ENCODE assay signal across 9 cellular contexts in the genomic region with DNA sequence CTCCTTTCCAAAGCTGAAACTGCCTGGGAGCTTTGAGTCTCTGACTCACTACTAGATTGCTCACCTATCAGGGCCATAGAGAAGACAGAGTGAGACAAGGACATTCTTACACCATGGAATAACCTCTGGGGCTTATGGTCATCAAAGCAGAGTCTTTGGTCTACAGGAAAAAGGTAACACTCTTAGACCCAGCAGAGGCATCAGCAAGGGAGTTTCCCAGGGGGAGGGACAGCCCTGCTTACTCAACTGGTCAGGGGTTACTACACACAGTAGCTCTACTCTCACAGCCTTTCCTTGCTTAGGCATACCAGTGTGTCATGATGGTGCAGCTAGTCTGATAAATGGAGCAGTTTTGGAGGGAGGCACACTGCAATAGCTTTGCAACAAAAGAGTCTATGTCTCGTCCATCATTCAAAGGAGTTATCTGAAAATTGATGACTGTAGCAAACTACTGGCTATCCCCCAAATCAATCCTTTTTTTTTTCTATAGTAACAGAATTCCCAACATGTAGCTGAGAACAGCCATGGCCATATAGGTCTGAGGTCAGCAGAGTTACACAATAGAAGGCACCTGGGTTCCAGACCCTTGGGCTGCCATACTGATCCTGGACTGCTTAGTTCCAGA. TPM values are rescaled to one million over a fixed set of nuclear protein-coding genes. Genes with fewer than 3 reads are reported as not detected.
DNase-seq lines count a peak whose midpoint lies in the region; ATAC-seq lines count a peak whose summit lies in the region.
"Had no signal": no experiment of that assay in that cellular context is flagged by ENCODE, and none has a peak within 500 bp of the region (broad histone marks: within the 10 kb centered on the region; RNA-seq: fewer than 3 reads in every experiment).

No MANE protein-coding gene starts in this region.

- peaks cover 4% of the 10 kb centered on the region for H3K9me3 Mint-ChIP-seq in activated CD8-positive, alpha-beta T cell treated with anti-CD3 and anti-CD28 coated beads, Interleukin-2, amount 10 ng/mL, durations not matched to agents 7 days and 5 days (ENCODE audit: insufficient read depth)
- H3K9me3 Mint-ChIP-seq: stimulated activated naive CD8-positive, alpha-beta T cell treated with anti-CD3 and anti-CD28 coated beads, Interleukin-15, Interleukin-2, amounts not matched to agents 100 ng/mL and 50 ng/mL, for 24 hours had no signal

- no peaks in the 10 kb centered on the region for H3K36me3 Mint-ChIP-seq in activated CD8-positive, alpha-beta T cell treated with anti-CD3 and anti-CD28 coated beads, Interleukin-2, amount 10 ng/mL, durations not matched to agents 7 days and 5 days (ENCODE audit: low read depth)

- ATAC-seq in HG03025 (IDR thresholded peaks at IDR 0.05; ENCODE audit: low FRiP score, unreplicated experiment) = peak; percentile 56
- peak; percentile 44 for ATAC-seq in activated CD8-positive, alpha-beta T cell treated with anti-CD3 and anti-CD28 coated beads, Interleukin-2, amount 10 ng/mL, durations not matched to agents 7 days and 5 days
- ATAC-seq in left lobe of liver = peak; percentile 41

- H3K4me3 Mint-ChIP-seq in activated CD8-positive, alpha-beta T cell treated with anti-CD3 and anti-CD28 coated beads, Interleukin-2, amount 10 ng/mL, durations not matched to agents 7 days and 5 days = no peak overlapping the region
- H3K4me3 Mint-ChIP-seq: stimulated activated naive CD8-positive, alpha-beta T cell treated with anti-CD3 and anti-CD28 coated beads, Interleukin-15, Interleukin-2, amounts not matched to agents 100 ng/mL and 50 ng/mL, for 24 hours had no signal

- CTCF ChIA-PET in activated CD8-positive, alpha-beta T cell treated with anti-CD3 and anti-CD28 coated beads, Interleukin-2, amount 10 ng/mL, durations not matched to agents 7 days and 5 days (lab: Charles Lee) = interaction anchor here (1.0 to 2.5 kb wide), 3 partner anchors 56 to 199 kb away, joined by 3 to 6 read pairs (median 3); no protein-coding TSS in a partner anchor

- peak; percentile 7 for DNase-seq in stimulated activated naive CD4-positive, alpha-beta T cell treated with Interleukin-2 at 50 U/mL for 16 hours (lab: John Stamatoyannopoulos, UW)
- no peak for DNase-seq in stimulated activated naive CD4-positive, alpha-beta T cell (lab: John Stamatoyannopoulos, UW)
- no peak for DNase-seq in activated CD8-positive, alpha-beta T cell treated with anti-CD3 and anti-CD28 coated beads, Interleukin-2, amount 10 ng/mL, durations not matched to agents 7 days and 5 days
- DNase-seq in left lobe of liver (ENCODE audit: low spot score) (no peak), substantia nigra (lab: John Stamatoyannopoulos, UW) (no peak), NCI-H446 treated with DMSO at 0.1 percent for 48 hours (lab: John Stamatoyannopoulos, UW) (no peak), DMS153 (lab: John Stamatoyannopoulos, UW) (no peak)

- no peaks in the 10 kb centered on the region for H3K27me3 Mint-ChIP-seq in activated CD8-positive, alpha-beta T cell treated with anti-CD3 and anti-CD28 coated beads, Interleukin-2, amount 10 ng/mL, durations not matched to agents 7 days and 5 days (ENCODE audit: low read depth)
- H3K27me3 Mint-ChIP-seq: stimulated activated naive CD8-positive, alpha-beta T cell treated with anti-CD3 and anti-CD28 coated beads, Interleukin-15, Interleukin-2, amounts not matched to agents 100 ng/mL and 50 ng/mL, for 24 hours had no signal

- POLR2A ChIA-PET in activated CD8-positive, alpha-beta T cell treated with anti-CD3 and anti-CD28 coated beads, Interleukin-2, amount 10 ng/mL, durations not matched to agents 7 days and 5 days (lab: Charles Lee) = interaction anchor here (0.7 kb wide), 1 partner anchor 76 kb away, joined by 4 read pairs; no protein-coding TSS in a partner anchor

- no peak overlapping the region for H3K27ac Mint-ChIP-seq in activated CD8-positive, alpha-beta T cell treated with anti-CD3 and anti-CD28 coated beads, Interleukin-2, amount 10 ng/mL, durations not matched to agents 7 days and 5 days
- H3K27ac Mint-ChIP-seq: stimulated activated naive CD8-positive, alpha-beta T cell treated with anti-CD3 and anti-CD28 coated beads, Interleukin-15, Interleukin-2, amounts not matched to agents 100 ng/mL and 50 ng/mL, for 24 hours had no signal

- H3K4me1 Mint-ChIP-seq in activated CD8-positive, alpha-beta T cell treated with anti-CD3 and anti-CD28 coated beads, Interleukin-2, amount 10 ng/mL, durations not matched to agents 7 days and 5 days (ENCODE audit: low read depth) = peaks cover 22% of the 10 kb centered on the region

- no peak overlapping the region for H3K27ac ChIP-seq in substantia nigra (ENCODE audit: low read depth, low read length, poor library complexity, severe bottlenecking)

RNA-seq across cellular contexts. Expression of gene CD28, which starts 22.4 kb away (rescaled TPM):
- total RNA-seq in activated CD8-positive, alpha-beta T cell treated with anti-CD3 and anti-CD28 coated beads, Interleukin-2, amount 10 ng/mL, durations not matched to agents 7 days and 5 days = 10 to 100 TPM; 25.6 to 27.2 TPM
- 1.5 TPM for total RNA-seq in left lobe of liver

Comparison
In these comparisons a context has a peak if more than half of its experiments do, and no peak if none do; other contexts are left out.
1. RNA of gene CD28, which starts 22.4 kb away (total RNA-seq): 25.6 to 27.2 TPM in activated CD8-positive, alpha-beta T cell treated with anti-CD3 and anti-CD28 coated beads, Interleukin-2, amount 10 ng/mL, durations not matched to agents 7 days and 5 days; 1.5 TPM in left lobe of liver (single experiment); every median in the first group is over 10 times any median in the second.
2. Peak in every context shown above with its lines, with median percentiles within 50 percentile points of each other: ATAC-seq.